9 cellular contexts compared by ENCODE assay signal in the genomic region with DNA sequence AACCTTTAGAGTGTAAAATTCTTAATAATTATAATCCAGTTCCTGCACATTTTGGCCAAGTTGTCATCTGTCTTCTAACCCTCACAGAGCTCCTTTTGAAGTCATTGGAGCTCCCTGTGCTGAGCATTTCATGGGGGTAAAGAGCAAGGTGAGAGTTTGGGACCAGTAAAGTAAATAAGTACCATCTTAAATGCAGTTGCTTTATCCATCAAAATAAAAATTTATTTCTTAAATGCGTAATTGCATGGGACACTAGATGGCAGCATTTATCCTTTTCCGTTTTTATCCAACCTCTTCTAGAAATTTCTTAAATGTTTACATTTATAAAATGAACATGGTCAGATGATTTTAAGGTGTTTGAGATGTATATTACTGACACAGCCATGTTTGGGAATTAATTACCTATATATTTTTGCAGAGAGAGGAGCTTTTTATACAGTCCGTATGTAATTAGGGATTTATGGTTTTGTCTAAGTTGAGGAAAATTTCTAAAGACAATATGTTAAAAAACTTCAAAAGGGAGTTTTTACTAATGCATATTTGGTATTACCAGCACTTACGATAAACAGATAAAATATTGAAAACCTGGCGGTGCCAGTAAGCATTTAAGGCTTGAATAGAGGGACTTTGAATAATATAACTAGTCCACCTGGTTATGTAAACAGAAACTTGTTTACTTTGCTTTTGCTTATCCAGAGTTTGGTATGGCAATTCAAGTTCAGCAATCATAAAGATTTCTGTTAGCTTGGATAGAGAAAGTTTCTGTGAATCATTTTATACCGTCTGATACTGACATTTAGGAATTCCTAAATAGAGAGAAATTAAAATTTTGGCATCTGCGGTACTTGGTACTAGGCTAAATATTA. TPM values are rescaled to one million over a fixed set of nuclear protein-coding genes. Genes with fewer than 3 reads are reported as not detected.
A peak's percentile ranks its signal among the peaks of the same experiment; 100 is the strongest.
DNase-seq lines count a peak whose midpoint lies in the region; ATAC-seq and TF ChIP-seq lines count a peak whose summit lies in the region.
"Had no signal": no experiment of that assay in that cellular context is flagged by ENCODE, and none has a peak within 500 bp of the region (broad histone marks: within the 10 kb centered on the region; RNA-seq: fewer than 3 reads in every experiment).

No MANE protein-coding gene starts in this region.

- H3K4me3 ChIP-seq in Caco-2 (ENCODE audit: low read depth, low read length) (no peak overlapping the region), Loucy (ENCODE audit: low read length, poor library complexity, severe bottlenecking) (no peak overlapping the region), brain microvascular endothelial cell (ENCODE audit: low read depth, low read length) (no peak overlapping the region), mucosa of descending colon (no peak overlapping the region)
- H3K4me3 ChIP-seq: MG63 had no signal

- in situ Hi-C loops in brain microvascular endothelial cell (cut with HindIII; ENCODE audit: low pct_ligation_motif_present, low sequenced_read_pairs) = no loop called here

- H3K4me1 Mint-ChIP-seq in Caco-2 (ENCODE audit: low read depth, unreplicated experiment) = peaks cover 7% of the 10 kb centered on the region

- no peaks in the 10 kb centered on the region for H3F3A ChIP-seq in Loucy (ENCODE audit: low read depth)

- ATAC-seq in mucosa of descending colon (peak; percentile 55), GM18520 (IDR thresholded peaks at IDR 0.05; ENCODE audit: unreplicated experiment) (no peak)

- H3K9me2 ChIP-seq in Loucy (replicated peaks; ENCODE audit: low read depth, low read length) = no peaks in the 10 kb centered on the region

- H3K9me3 ChIP-seq in Caco-2 = no peaks in the 10 kb centered on the region
- no peaks in the 10 kb centered on the region for H3K9me3 ChIP-seq in Loucy (ENCODE audit: insufficient read depth, low read depth, low read length)
- H3K9me3 ChIP-seq in mucosa of descending colon = no peaks in the 10 kb centered on the region
- H3K9me3 ChIP-seq: MG63 had no signal

- intact Hi-C loops in Caco-2 (cut with micrococcal nuclease; ENCODE audit: unreplicated experiment) = loop anchor here (1.0 kb wide), 3 partner anchors 24 to 186 kb away; no protein-coding TSS in a partner anchor
- intact Hi-C loops in mucosa of descending colon (cut with DNase I, micrococcal nuclease) = no loop called here

- H3K27me3 Mint-ChIP-seq in Caco-2 (ENCODE audit: insufficient read depth, unreplicated experiment) = no peaks in the 10 kb centered on the region

- DNase-seq in Caco-2 = no peak
- no peak for DNase-seq in brain microvascular endothelial cell
- DNase-seq in mucosa of descending colon = peak in 1 of 3 donors; percentile 23
- DNase-seq in NCI-H2029 (lab: John Stamatoyannopoulos, UW) = no peak
- DNase-seq in HuH-7.5 (ENCODE audit: low spot score) = no peak
- no peak for DNase-seq in stimulated activated CD4-positive, alpha-beta T cell treated with anti-CD3 and anti-CD28 coated beads, Interleukin-4, amount 100 ng/mL, for 1 hour
- DNase-seq: MG63 had no signal

- no peaks in the 10 kb centered on the region for H3K9me3 Mint-ChIP-seq in Caco-2 (ENCODE audit: unreplicated experiment)

- H3K9ac ChIP-seq in Loucy (ENCODE audit: low read depth, low read length, poor library complexity, severe bottlenecking) = no peak overlapping the region

- H3K4me1 ChIP-seq in Caco-2 (peaks cover 27% of the 10 kb centered on the region), Loucy (ENCODE audit: insufficient read depth, low read length, poor library complexity, severe bottlenecking) (no peaks in the 10 kb centered on the region), mucosa of descending colon (ENCODE audit: low read depth) (peaks cover 8% of the 10 kb centered on the region)

- no peak overlapping the region for H2AFZ ChIP-seq in Loucy (ENCODE audit: low read length)

- BruUV-seq in Caco-2 (replicated peaks; lab: Mats Ljungman, UMichigan) = no TSS peak

- POLR2A ChIA-PET in Caco-2 (lab: Charles Lee) = no interaction called here

- H3K4me2 ChIP-seq in Loucy (ENCODE audit: low read depth, low read length, poor library complexity, severe bottlenecking) = no peak overlapping the region

- TF ChIP-seq CTCF in Caco-2 (IDR thresholded peaks at IDR 0.05; ENCODE audit: insufficient read depth in 1 of 2, low read depth in 1 of 2, low read length in 1 of 2, severe bottlenecking in 1 of 2, unreplicated experiment in 1 of 2) (peak; percentile 40 to 67), Loucy (conservative IDR thresholded peaks at IDR 0.05; ENCODE audit: low read length) (peak; percentile 75), brain microvascular endothelial cell (IDR thresholded peaks at IDR 0.05; ENCODE audit: low read depth, low read length, missing control alignments) (peak; percentile 43), mucosa of descending colon (IDR thresholded peaks at IDR 0.05) (peak; percentile 34)

- no peaks in the 10 kb centered on the region for H3K27me3 ChIP-seq in Caco-2 (replicated peaks; ENCODE audit: control insufficient read depth, insufficient read depth, low read length)
- H3K27me3 ChIP-seq in Loucy (ENCODE audit: insufficient read depth, low read length, poor library complexity, severe bottlenecking) = no peaks in the 10 kb centered on the region
- no peaks in the 10 kb centered on the region for H3K27me3 ChIP-seq in brain microvascular endothelial cell (replicated peaks)
- H3K27me3 ChIP-seq: MG63 had no signal

- H3K27ac ChIP-seq in brain microvascular endothelial cell = no peak overlapping the region

- H4K20me1 ChIP-seq in Loucy (ENCODE audit: insufficient read depth, low read length, poor library complexity, severe bottlenecking) = peaks cover 23% of the 10 kb centered on the region

- no peak overlapping the region for H3K27ac Mint-ChIP-seq in Caco-2 (ENCODE audit: unreplicated experiment)

- H3K79me2 ChIP-seq in Loucy (ENCODE audit: insufficient read depth, low read length) = peaks cover 26% of the 10 kb centered on the region; the same call in 1 of the 2 replicates

- CTCF ChIA-PET in Caco-2 (lab: Charles Lee) = interaction anchor here (0.5 to 2.4 kb wide), 5 partner anchors 12 to 251 kb away, joined by 3 to 10 read pairs (median 3); no protein-coding TSS in a partner anchor

- peaks cover 6% of the 10 kb centered on the region for H3K36me3 ChIP-seq in Caco-2 (ENCODE audit: control insufficient read depth, insufficient read depth, low read length)
- H3K36me3 ChIP-seq in Loucy (ENCODE audit: insufficient read depth, low read length) = peaks cover 40% of the 10 kb centered on the region; the same call in 1 of the 2 replicates
- peaks cover 13% of the 10 kb centered on the region for H3K36me3 ChIP-seq in brain microvascular endothelial cell (replicated peaks)
- H3K36me3 ChIP-seq in mucosa of descending colon (ENCODE audit: low read depth) = no peaks in the 10 kb centered on the region

- H3K4me3 Mint-ChIP-seq in Caco-2 (ENCODE audit: unreplicated experiment) = no peak overlapping the region

- H3K36me3 Mint-ChIP-seq in Caco-2 (ENCODE audit: insufficient read depth, unreplicated experiment) = peaks cover 41% of the 10 kb centered on the region

RNA-seq across cellular contexts. Expression of gene ACSL3, which starts 54.5 kb away (rescaled TPM):
- 181 and 185 TPM in 2 replicates for total RNA-seq in Caco-2 (2022)
- total RNA-seq in mucosa of descending colon = 100 to 1,000 TPM in 1 of 3 donors, 10 to 100 TPM in 2; 77.2 to 108 (median 93.0) TPM
